ENCODE assay signal across 2 cellular contexts in genomic region chr2:166179201-166179600, GRCh38.
TF ChIP-seq lines count a peak whose summit lies in the region.

No MANE protein-coding gene starts in this region.

TF ChIP-seq in HCT116, 20 proteins besides CTCF, POLR2A, EP300 and RAD21 (continued from another document):
- TF ChIP-seq EGR1 (IDR thresholded peaks at IDR 0.05; ENCODE audit: low read depth) (no peak), YY1 (IDR thresholded peaks at IDR 0.05; ENCODE audit: extremely low read depth, insufficient replicate concordance, low read depth, low read length) (no peak), ZFX (IDR thresholded peaks at IDR 0.05) (no peak), CBX3 (IDR thresholded peaks at IDR 0.05; ENCODE audit: low read depth) (no peak), REST (IDR thresholded peaks at IDR 0.05; ENCODE audit: low read depth) (no peak), ZNF274 (IDR thresholded peaks at IDR 0.05; ENCODE audit: low read depth, low read length) (no peak), ELF1 (IDR thresholded peaks at IDR 0.05; ENCODE audit: borderline replicate concordance, low read depth) (no peak), SIN3A (IDR thresholded peaks at IDR 0.05; ENCODE audit: low read depth) (no peak), MAX (IDR thresholded peaks at IDR 0.05) (no peak), CEBPB (IDR thresholded peaks at IDR 0.05; ENCODE audit: low read depth) (no peak), POLR2AphosphoS5 (IDR thresholded peaks at IDR 0.05; ENCODE audit: low read depth, low read length) (no peak), ZBTB33 (IDR thresholded peaks at IDR 0.05; ENCODE audit: extremely low read depth, insufficient replicate concordance, low read length) (no peak), ATF3 (IDR thresholded peaks at IDR 0.05) (no peak), TCF7L2 (IDR thresholded peaks at IDR 0.05; ENCODE audit: borderline replicate concordance, extremely low read depth, insufficient read depth, insufficient read length) (no peak), SP1 (IDR thresholded peaks at IDR 0.05; ENCODE audit: low read depth) (no peak), EZH2phosphoT487 (IDR thresholded peaks at IDR 0.05; ENCODE audit: borderline replicate concordance) (no peak), EZH2 (IDR thresholded peaks at IDR 0.05) (no peak), FOSL1 (IDR thresholded peaks at IDR 0.05; ENCODE audit: low read depth) (no peak)

TF ChIP-seq in K562, 482 proteins besides CTCF, POLR2A, EP300 and RAD21 (continued from another document):
- TF ChIP-seq DEAF1 (CRISPR knock-in tag; IDR thresholded peaks at IDR 0.05): peak; percentile 57; the same call in 1 of the 2 replicates
